In the genomic region with DNA sequence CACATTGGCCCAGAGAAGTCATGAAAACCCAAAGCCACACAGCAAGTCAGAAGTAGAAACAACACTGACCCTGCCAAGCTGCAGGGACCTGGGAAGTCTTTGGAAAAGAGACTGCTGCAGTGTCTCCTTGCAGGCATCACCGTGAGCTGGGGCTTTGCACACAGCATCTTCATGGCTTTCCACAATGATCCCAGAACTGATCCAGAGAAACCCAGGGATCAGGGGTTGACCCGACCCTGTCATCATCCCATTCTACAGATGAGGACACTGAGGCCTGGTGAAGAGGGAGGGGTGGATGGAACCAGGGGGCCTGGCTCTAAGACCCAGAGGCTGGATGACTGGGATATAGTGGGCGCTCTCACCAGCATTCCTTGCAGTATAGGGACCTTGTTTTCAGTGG, we compare ENCODE assay signal across 31 cellular contexts. TPM values are rescaled to one million over a fixed set of nuclear protein-coding genes. Genes with fewer than 3 reads are reported as not detected.
"Had no signal": no experiment of that assay in that cellular context is flagged by ENCODE, and none has a peak within 500 bp of the region (broad histone marks: within the 10 kb centered on the region; RNA-seq: fewer than 3 reads in every experiment).

No MANE protein-coding gene starts in this region.

- H3K4me3 Mint-ChIP-seq: activated B cell treated with CpG ODN at 0.5 μM for 24 hours; activated CD4-positive, alpha-beta memory T cell treated with anti-CD3 and anti-CD28 coated beads for 36 hours; activated naive CD4-positive, alpha-beta T cell treated with anti-CD3 and anti-CD28 coated beads for 36 hours; activated T-cell treated with anti-CD3 and anti-CD28 coated beads, Interleukin-2, amount 50 U/mL, for 4 hours; activated T-helper 1 cell treated with anti-CD3 and anti-CD28 coated beads, Interleukin-12 subunit alpha, Interleukin-12 subunit beta, Interleukin-2, Interleukin-4 antibody, amounts not matched to agents 30 ng/mL and 10 ng/mL and 1 ng/mL, durations not matched to agents 14 hours and 24 hours and 36 hours; T-cell; T-helper 17 cell had no signal

- H3K27ac ChIP-seq: brain microvascular endothelial cell, VCaP had no signal

- H3K9me3 Mint-ChIP-seq: activated B cell treated with CpG ODN at 0.5 μM for 24 hours; activated CD4-positive, alpha-beta memory T cell treated with anti-CD3 and anti-CD28 coated beads for 36 hours; activated naive CD4-positive, alpha-beta T cell treated with anti-CD3 and anti-CD28 coated beads for 36 hours; activated naive CD4-positive, alpha-beta T cell treated with anti-CD3 and anti-CD28 coated beads, Interleukin-2, amount 50 U/mL, for 72 hours; activated T-cell treated with anti-CD3 and anti-CD28 coated beads, Interleukin-2, amount 50 U/mL, for 4 hours; activated T-helper 1 cell treated with anti-CD3 and anti-CD28 coated beads, Interleukin-12 subunit alpha, Interleukin-12 subunit beta, Interleukin-2, Interleukin-4 antibody, amounts not matched to agents 30 ng/mL and 10 ng/mL and 1 ng/mL, durations not matched to agents 14 hours and 24 hours and 36 hours; T-cell had no signal

- DNase-seq: activated B cell treated with CpG ODN at 0.5 μM for 24 hours; activated CD4-positive, alpha-beta memory T cell treated with anti-CD3 and anti-CD28 coated beads for 36 hours; activated CD4-positive, alpha-beta T cell treated with anti-CD3 and anti-CD28 coated beads for 4 hours; activated CD4-positive, alpha-beta T cell treated with anti-CD3 and anti-CD28 coated beads, Interleukin-2, amount 50 U/mL, for 1 hour; activated CD4-positive, CD25-positive, alpha-beta regulatory T cell treated with anti-CD3 and anti-CD28 coated beads, Interleukin-2, amount 50 U/mL, for 72 hours; activated CD8-positive, alpha-beta memory T cell treated with anti-CD3 and anti-CD28 coated beads, Interleukin-2, amount 50 U/mL, for 4 hours; activated gamma-delta T cell treated with Interleukin-2 at 50 U/mL for 16 hours; activated naive CD4-positive, alpha-beta T cell treated with anti-CD3 and anti-CD28 coated beads for 36 hours; activated T-cell treated with anti-CD3 and anti-CD28 coated beads for 4 hours; activated T-cell treated with anti-CD3 and anti-CD28 coated beads, Interleukin-2, amount 50 U/mL, for 4 hours; aorta; brain microvascular endothelial cell; central memory CD4-positive, alpha-beta T cell; NCI-H1105; NCI-H1436; NCI-H1694; NCI-H1930; NCI-H2081 treated with DMSO at 0.1 percent for 48 hours; NCI-H226; NCI-H446 treated with DMSO at 0.1 percent for 48 hours; NCI-H524; NCI-H69; NCI-H82; SHP77 treated with DMSO at 0.1 percent for 48 hours; T-cell; T-helper 17 cell had no signal

- H3K27ac Mint-ChIP-seq: activated B cell treated with CpG ODN at 0.5 μM for 24 hours; activated CD4-positive, alpha-beta memory T cell treated with anti-CD3 and anti-CD28 coated beads for 36 hours; activated naive CD4-positive, alpha-beta T cell treated with anti-CD3 and anti-CD28 coated beads for 36 hours; activated naive CD4-positive, alpha-beta T cell treated with anti-CD3 and anti-CD28 coated beads, Interleukin-2, amount 50 U/mL, for 72 hours; activated T-helper 1 cell treated with anti-CD3 and anti-CD28 coated beads, Interleukin-12 subunit alpha, Interleukin-12 subunit beta, Interleukin-2, Interleukin-4 antibody, amounts not matched to agents 30 ng/mL and 10 ng/mL and 1 ng/mL, durations not matched to agents 14 hours and 24 hours and 36 hours; T-cell; T-helper 17 cell had no signal

- H3K36me3 ChIP-seq: brain microvascular endothelial cell had no signal

- ATAC-seq: activated naive CD4-positive, alpha-beta T cell treated with anti-CD3 and anti-CD28 coated beads, Interleukin-2, amount 50 U/mL, for 72 hours; activated T-cell treated with anti-CD3 and anti-CD28 coated beads, Interleukin-2, amount 50 U/mL, for 4 hours; Panc1; SK-N-SH treated with all-trans-retinoic acid at 6 μM for 48 hours; T-cell; T-helper 17 cell had no signal

RNA-seq across cellular contexts. Expression of a gene that starts 8.9 kb away (rescaled TPM):
- total RNA-seq: activated CD4-positive, alpha-beta memory T cell treated with anti-CD3 and anti-CD28 coated beads for 36 hours; activated T-cell treated with anti-CD3 and anti-CD28 coated beads, Interleukin-2, amount 50 U/mL, for 4 hours; activated T-helper 1 cell treated with anti-CD3 and anti-CD28 coated beads, Interleukin-12 subunit alpha, Interleukin-12 subunit beta, Interleukin-2, Interleukin-4 antibody, amounts not matched to agents 30 ng/mL and 10 ng/mL and 1 ng/mL, durations not matched to agents 14 hours and 24 hours and 36 hours had no signal
